4 cellular contexts compared by ENCODE assay signal in genomic region chr19:16936901-16937300, GRCh38. TPM values are rescaled to one million over a fixed set of nuclear protein-coding genes. Genes with fewer than 3 reads are reported as not detected.
"Had no signal": no experiment of that assay in that cellular context is flagged by ENCODE, and none has a peak within 500 bp of the region (broad histone marks: within the 10 kb centered on the region; RNA-seq: fewer than 3 reads in every experiment).

No MANE protein-coding gene starts in this region.

- ATAC-seq: GM12878 had no signal

- DNase-seq: GDM1, GF-D8 had no signal

- H3K4me3 ChIP-seq: GM12878 had no signal

RNA-seq across cellular contexts. Expression of gene F2RL3, which starts 48.1 kb away (rescaled TPM):
- total RNA-seq: G401 had no signal
